ENCODE assay signal across 9 cellular contexts in the genomic region with DNA sequence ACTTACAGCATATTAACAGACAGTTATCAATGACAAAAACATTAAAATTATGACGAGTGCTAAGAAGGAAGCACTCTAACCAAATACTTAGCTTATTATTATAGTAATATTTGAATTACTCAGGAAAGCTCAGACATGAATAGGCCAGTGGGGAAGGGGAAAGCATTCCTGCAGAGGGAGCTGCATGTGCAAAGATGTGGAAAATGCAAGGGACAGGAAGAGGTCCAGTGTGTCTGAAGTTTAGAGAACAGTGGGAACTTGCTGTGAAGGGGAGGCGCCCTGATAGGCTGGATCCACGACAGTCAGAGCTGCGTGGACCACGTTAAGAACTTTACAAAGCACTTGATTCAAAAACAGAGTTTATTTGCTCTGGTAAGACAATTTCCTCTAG. TPM values are rescaled to one million over a fixed set of nuclear protein-coding genes. Genes with fewer than 3 reads are reported as not detected.
A peak's percentile ranks its signal among the peaks of the same experiment; 100 is the strongest.
DNase-seq lines count a peak whose midpoint lies in the region.
"Had no signal": no experiment of that assay in that cellular context is flagged by ENCODE, and none has a peak within 500 bp of the region (broad histone marks: within the 10 kb centered on the region; RNA-seq: fewer than 3 reads in every experiment).

No MANE protein-coding gene starts in this region.

- H2BK15ac ChIP-seq in neuronal stem cell (ENCODE audit: low read length), result no peak overlapping the region

- no peak overlapping the region for H3K9ac ChIP-seq in HUES64 (ENCODE audit: low read depth, low read length)
- H3K9ac ChIP-seq in adipocyte (ENCODE audit: low read length), result no peak overlapping the region
- H3K9ac ChIP-seq in neuronal stem cell (ENCODE audit: low read depth, low read length, poor library complexity), result no peak overlapping the region

- no peak overlapping the region for H3K23ac ChIP-seq in neuronal stem cell (ENCODE audit: low read depth, low read length, poor library complexity)

- H2BK5ac ChIP-seq in neuronal stem cell (ENCODE audit: low read length), result no peak overlapping the region

- H3K79me1 ChIP-seq in neuronal stem cell (ENCODE audit: low read depth, low read length), result no peaks in the 10 kb centered on the region

- DNase-seq in DMS114 treated with DMSO at 0.1 percent for 48 hours (lab: John Stamatoyannopoulos, UW; ENCODE audit: unreplicated experiment) (peak; percentile 40), adipocyte (ENCODE audit: low read depth) (no peak), neuronal stem cell (ENCODE audit: low spot score) (no peak), occipital lobe (lab: John Stamatoyannopoulos, UW) (no peak), mucosa of gallbladder (ENCODE audit: low spot score) (no peak), iPS-NIHi11 (ENCODE audit: low spot score) (no peak)
- no peak for DNase-seq in stimulated activated CD8-positive, alpha-beta memory T cell treated with anti-CD3 and anti-CD28 coated beads, Interleukin-4, amount 100 ng/mL, for 48 hours
- DNase-seq: activated effector memory CD4-positive, alpha-beta T cell treated with Interleukin-2 at 50 U/mL for 16 hours had no signal

- H3K4me1 ChIP-seq in HUES64 (ENCODE audit: insufficient read depth, low read length) (peaks cover 11% of the 10 kb centered on the region), adipocyte (ENCODE audit: control insufficient read depth, insufficient read depth, low read length) (peaks cover 11% of the 10 kb centered on the region), neuronal stem cell (ENCODE audit: control insufficient read depth in 2 of 2, insufficient read depth in 1 of 2, low read depth in 1 of 2, low read length in 2 of 2) (peaks cover 0 to 5% of the 10 kb centered on the region in 2 donors)

- H3K36me3 ChIP-seq in HUES64 (ENCODE audit: insufficient read depth, low read length), result no peaks in the 10 kb centered on the region
- H3K36me3 ChIP-seq in adipocyte (ENCODE audit: control insufficient read depth, insufficient read depth, low read length, severe bottlenecking), result no peaks in the 10 kb centered on the region
- H3K36me3 ChIP-seq in neuronal stem cell (replicated peaks in 1 of 2; ENCODE audit: control insufficient read depth in 2 of 2, insufficient read depth in 2 of 2, low read length in 2 of 2), result no peaks in the 10 kb centered on the region

- H2BK12ac ChIP-seq in neuronal stem cell (ENCODE audit: low read length), result no peak overlapping the region

- no peak overlapping the region for H3K27ac ChIP-seq in HUES64 (ENCODE audit: low read depth, low read length)
- H3K27ac ChIP-seq in neuronal stem cell (replicated peaks; ENCODE audit: low read length), result no peak overlapping the region

- H4K8ac ChIP-seq in neuronal stem cell (ENCODE audit: low read depth, low read length), result no peak overlapping the region

- H4K91ac ChIP-seq in neuronal stem cell (ENCODE audit: low read depth, low read length, poor library complexity), result no peak overlapping the region

- H3K27me3 ChIP-seq in HUES64 (ENCODE audit: insufficient read depth, low read length) (peaks cover 31% of the 10 kb centered on the region), adipocyte (replicated peaks; ENCODE audit: control insufficient read depth, insufficient read depth, low read length) (no peaks in the 10 kb centered on the region), neuronal stem cell (ENCODE audit: control insufficient read depth in 3 of 3, insufficient read depth in 3 of 3, low read depth in 1 of 3, low read length in 3 of 3) (peaks cover 0 to 2% (median 0%) of the 10 kb centered on the region in 3 experiments)

- H2BK120ac ChIP-seq in neuronal stem cell (ENCODE audit: low read depth, low read length), result no peak overlapping the region

- H2AK5ac ChIP-seq in neuronal stem cell (ENCODE audit: low read depth, low read length), result no peak overlapping the region

- no peak overlapping the region for H3K18ac ChIP-seq in neuronal stem cell (ENCODE audit: low read length)

- H2AFZ ChIP-seq in neuronal stem cell (ENCODE audit: low read length), result peak overlapping the region; percentile 100

- 55% methylated on average over 4 of the region's 5 CpGs for WGBS in HUES64
- no CpG with 5 or more reads among the region's 5 CpGs for WGBS in neuronal stem cell (ENCODE audit: extremely low coverage in 2 of 2, insufficient read length in 2 of 2, insufficient replicate concordance in 1 of 2), 2 donors

- H3K4me3 ChIP-seq in HUES64 (ENCODE audit: low read length), result peak overlapping the region; percentile 97; the same call in 1 of the 2 replicates
- peak overlapping the region; percentile 91 for H3K4me3 ChIP-seq in adipocyte (ENCODE audit: low read length)
- no peak overlapping the region for H3K4me3 ChIP-seq in neuronal stem cell (ENCODE audit: low read length in 2 of 2)

- H3K4ac ChIP-seq in neuronal stem cell (ENCODE audit: low read length), result no peak overlapping the region

- no peak overlapping the region for H3K14ac ChIP-seq in neuronal stem cell (ENCODE audit: low read length)

- H3K9me3 ChIP-seq in HUES64 (ENCODE audit: insufficient read depth, low read depth, low read length), result no peaks in the 10 kb centered on the region
- peaks cover 15% of the 10 kb centered on the region for H3K9me3 ChIP-seq in adipocyte (ENCODE audit: control insufficient read depth, low read length)
- H3K9me3 ChIP-seq in neuronal stem cell (replicated peaks in 1 of 2; ENCODE audit: control insufficient read depth in 2 of 2, insufficient read depth in 1 of 2, low read depth in 1 of 2, low read length in 2 of 2), result peaks cover 0 to 1% of the 10 kb centered on the region in 2 donors

- H3K4me2 ChIP-seq in neuronal stem cell (ENCODE audit: insufficient read depth, low read length, poor library complexity, severe bottlenecking), result no peak overlapping the region

RNA-seq across cellular contexts. Expression of a gene that starts 1.2 kb away (rescaled TPM):
- 9.2 TPM for polyA plus RNA-seq in HUES64 (2013, experiment 1 of 2)
- polyA plus RNA-seq in HUES64 (2013, experiment 2 of 2), result 16.5 TPM
- 18.3 TPM for polyA plus RNA-seq in neuronal stem cell (2013, experiment 1 of 2)
- polyA plus RNA-seq in neuronal stem cell (2013, experiment 2 of 2), result 18.3 TPM
- total RNA-seq in occipital lobe, result 11.1 TPM
- total RNA-seq in mucosa of gallbladder, result 21.9 TPM

RNA-seq across cellular contexts. Expression of a gene that starts 16.2 kb away (rescaled TPM):
- polyA plus RNA-seq in HUES64 (2013, experiment 1 of 2), result 0.25 TPM
- polyA plus RNA-seq in HUES64 (2013, experiment 2 of 2), result 0.19 TPM
- not detected for polyA plus RNA-seq in neuronal stem cell (2013, experiment 1 of 2)
- polyA plus RNA-seq in neuronal stem cell (2013, experiment 2 of 2), result not detected
- total RNA-seq in occipital lobe, result 6.2 TPM
- total RNA-seq in mucosa of gallbladder, result 16.8 TPM

Comparison
In these comparisons a context has a peak if more than half of its experiments do, and no peak if none do; other contexts are left out.
1. H3K4me3 ChIP-seq: peak in HUES64 (single experiment) and adipocyte (single experiment); none in neuronal stem cell (0 of 2).